In the genomic region with DNA sequence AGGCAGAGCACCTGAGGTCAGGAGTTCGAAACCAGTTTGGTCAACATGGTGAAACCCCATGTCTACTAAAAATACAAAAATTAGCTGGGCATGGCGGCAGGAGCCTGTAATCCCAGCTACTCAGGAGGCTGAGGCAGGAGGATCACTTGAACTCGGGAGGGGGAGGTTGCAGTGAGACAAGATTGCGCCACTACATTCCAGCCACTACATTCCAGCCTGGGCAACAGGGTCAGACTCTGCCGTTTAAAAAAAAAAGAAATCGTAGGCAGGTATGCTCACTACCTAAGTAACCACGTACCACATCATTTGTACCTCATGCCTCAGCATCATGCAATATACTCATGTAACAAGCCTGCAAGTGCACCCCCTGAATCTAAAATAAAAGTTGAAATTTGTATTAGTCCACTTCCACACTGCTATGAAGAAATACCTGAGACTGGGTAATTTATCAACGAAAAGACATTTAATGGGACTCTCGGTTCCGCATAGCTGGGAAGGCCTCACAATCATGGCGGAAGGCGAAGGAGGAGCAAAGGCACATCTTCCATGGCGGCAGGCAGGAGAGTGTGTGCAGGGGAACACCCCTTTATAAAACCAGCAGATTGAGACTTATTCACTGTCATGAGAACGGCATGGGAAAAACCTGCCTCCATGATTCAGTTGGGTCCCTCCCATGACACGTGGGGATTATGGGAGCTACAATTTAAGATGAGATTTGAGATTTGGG, we compare ENCODE assay signal across 3 cellular contexts.
TF ChIP-seq lines count a peak whose summit lies in the region.

No MANE protein-coding gene starts in this region.

TF ChIP-seq in Ishikawa, 13 proteins besides CTCF, POLR2A, EP300 and RAD21:
- no peak for TF ChIP-seq MAX (IDR thresholded peaks at IDR 0.05)
- TF ChIP-seq TEAD4 (IDR thresholded peaks at IDR 0.05), result 0 out of 2 replicates have a peak, but pooled peaks have one; percentile 9

TF ChIP-seq in K562, 482 proteins besides CTCF, POLR2A, EP300 and RAD21 (continues in another document):
- TF ChIP-seq RBM39 (optimal IDR thresholded peaks at IDR 0.05; ENCODE audit: low read depth, low read length) (no peak), ZFX (CRISPR knock-in tag; IDR thresholded peaks at IDR 0.05) (no peak), PPARD (CRISPR knock-in tag; IDR thresholded peaks at IDR 0.05) (no peak), ZBTB33 (CRISPR knock-in tag; IDR thresholded peaks at IDR 0.05) (peak; percentile 48; the same call in 1 of the 2 replicates), ZNF431 (CRISPR knock-in tag; IDR thresholded peaks at IDR 0.05) (peak; percentile 95), GTF2A2 (tag; IDR thresholded peaks at IDR 0.05) (no peak), ESRRB (CRISPR knock-in tag; IDR thresholded peaks at IDR 0.05; ENCODE audit: borderline replicate concordance) (no peak), ZKSCAN3 (CRISPR knock-in tag; IDR thresholded peaks at IDR 0.05) (no peak), TRIM24 (IDR thresholded peaks at IDR 0.05) (0 out of 4 replicates have a peak, but pooled peaks of 1 of the 2 experiments have one; percentile 15), MYNN (IDR thresholded peaks at IDR 0.05) (no peak), MYNN (CRISPR knock-in tag; IDR thresholded peaks at IDR 0.05) (no peak), CBX3 (IDR thresholded peaks at IDR 0.05; ENCODE audit: borderline replicate concordance in 1 of 2, low read length in 2 of 2) (peak in 1 of 2 experiments; percentile 56; a peak in 1 of 3 replicates), CLOCK (CRISPR knock-in tag; IDR thresholded peaks at IDR 0.05; ENCODE audit: borderline replicate concordance) (no peak), ZC3H8 (IDR thresholded peaks at IDR 0.05) (no peak)

TF ChIP-seq in HEK293T, 16 proteins besides CTCF, POLR2A, EP300 and RAD21:
- TF ChIP-seq, protein P1, sequence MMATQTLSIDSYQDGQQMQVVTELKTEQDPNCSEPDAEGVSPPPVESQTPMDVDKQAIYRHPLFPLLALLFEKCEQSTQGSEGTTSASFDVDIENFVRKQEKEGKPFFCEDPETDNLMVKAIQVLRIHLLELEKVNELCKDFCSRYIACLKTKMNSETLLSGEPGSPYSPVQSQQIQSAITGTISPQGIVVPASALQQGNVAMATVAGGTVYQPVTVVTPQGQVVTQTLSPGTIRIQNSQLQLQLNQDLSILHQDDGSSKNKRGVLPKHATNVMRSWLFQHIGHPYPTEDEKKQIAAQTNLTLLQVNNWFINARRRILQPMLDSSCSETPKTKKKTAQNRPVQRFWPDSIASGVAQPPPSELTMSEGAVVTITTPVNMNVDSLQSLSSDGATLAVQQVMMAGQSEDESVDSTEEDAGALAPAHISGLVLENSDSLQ (IDR thresholded peaks at IDR 0.05), result no peak
- TF ChIP-seq NFRKB (IDR thresholded peaks at IDR 0.05) (no peak), TARDBP (IDR thresholded peaks at IDR 0.05) (no peak), ZNF384 (IDR thresholded peaks at IDR 0.05) (no peak), FOXA1 (IDR thresholded peaks at IDR 0.05) (no peak), CTBP1 (IDR thresholded peaks at IDR 0.05; ENCODE audit: borderline replicate concordance) (no peak), HDGF (IDR thresholded peaks at IDR 0.05; ENCODE audit: borderline replicate concordance) (no peak), SUZ12 (IDR thresholded peaks at IDR 0.05) (no peak), SP1 (IDR thresholded peaks at IDR 0.05) (no peak), ELF4 (IDR thresholded peaks at IDR 0.05) (no peak), BHLHE40 (IDR thresholded peaks at IDR 0.05; ENCODE audit: borderline replicate concordance) (no peak), ARNT (IDR thresholded peaks at IDR 0.05) (no peak), LEF1 (IDR thresholded peaks at IDR 0.05; ENCODE audit: borderline replicate concordance) (no peak), L3MBTL2 (conservative IDR thresholded peaks at IDR 0.05) (no peak), FOXM1 (IDR thresholded peaks at IDR 0.05; ENCODE audit: borderline replicate concordance) (no peak), FOXK2 (IDR thresholded peaks at IDR 0.05) (no peak)
